ENCODE assay signal across 1 cellular context in genomic region chr1:222543817-222544216, GRCh38.
TF ChIP-seq lines count a peak whose summit lies in the region.

No MANE protein-coding gene starts in this region.

TF ChIP-seq in K562, 482 proteins besides CTCF, POLR2A, EP300 and RAD21 (continues in another document):
- TF ChIP-seq RCOR1 (IDR thresholded peaks at IDR 0.05; ENCODE audit: borderline replicate concordance in 1 of 2, low read depth in 2 of 2, low read length in 2 of 2) (0 out of 4 replicates have a peak, but pooled peaks of 1 of the 2 experiments have one; percentile 6), NBN (IDR thresholded peaks at IDR 0.05; ENCODE audit: low read depth) (no peak), HOMEZ (CRISPR knock-in tag; IDR thresholded peaks at IDR 0.05) (no peak), PBX2 (CRISPR knock-in tag; IDR thresholded peaks at IDR 0.05; ENCODE audit: low read depth) (peak; percentile 31; the same call in 1 of the 2 replicates), PBX2 (tag; conservative IDR thresholded peaks at IDR 0.05; ENCODE audit: low read depth) (0 out of 2 replicates have a peak, but pooled peaks have one; percentile 34), CBFA2T2 (conservative IDR thresholded peaks at IDR 0.05) (0 out of 2 replicates have a peak, but pooled peaks have one; percentile 3), ZNF140 (CRISPR knock-in tag; IDR thresholded peaks at IDR 0.05) (no peak), NFRKB (IDR thresholded peaks at IDR 0.05; ENCODE audit: low read depth) (no peak), TGIF2 (CRISPR knock-in tag; IDR thresholded peaks at IDR 0.05) (no peak), ARHGAP35 (IDR thresholded peaks at IDR 0.05; ENCODE audit: partially characterized antibody) (no peak), STAT5A (IDR thresholded peaks at IDR 0.05; ENCODE audit: borderline replicate concordance, low read length) (no peak), CBFA2T3 (IDR thresholded peaks at IDR 0.05) (peak; percentile 25; the same call in 1 of the 2 replicates), GTF3C2 (IDR thresholded peaks at IDR 0.05; ENCODE audit: borderline replicate concordance, extremely low read depth, insufficient read length) (no peak), RBM14 (IDR thresholded peaks at IDR 0.05; ENCODE audit: borderline replicate concordance, insufficient read depth, low read depth, low read length) (no peak), HMBOX1 (IDR thresholded peaks at IDR 0.05) (no peak), PKNOX1 (IDR thresholded peaks at IDR 0.05) (peak; percentile 88), MTF1 (CRISPR knock-in tag; IDR thresholded peaks at IDR 0.05; ENCODE audit: borderline replicate concordance) (no peak), MEIS2 (IDR thresholded peaks at IDR 0.05; ENCODE audit: partially characterized antibody) (no peak), ZNF511 (CRISPR knock-in tag; IDR thresholded peaks at IDR 0.05) (no peak), TAL1 (IDR thresholded peaks at IDR 0.05) (0 out of 2 replicates have a peak, but pooled peaks have one; percentile 33), ZNF589 (CRISPR knock-in tag; IDR thresholded peaks at IDR 0.05; ENCODE audit: low read depth) (no peak), SIX5 (IDR thresholded peaks at IDR 0.05; ENCODE audit: borderline replicate concordance in 1 of 2, insufficient read depth in 1 of 2, low read depth in 1 of 2, low read length in 2 of 2) (no peak), FOXJ2 (tag; IDR thresholded peaks at IDR 0.05) (no peak), ARID3B (CRISPR knock-in tag; IDR thresholded peaks at IDR 0.05; ENCODE audit: borderline replicate concordance) (no peak), TEAD4 (IDR thresholded peaks at IDR 0.05; ENCODE audit: low read length) (peak; percentile 19; the same call in 1 of the 2 replicates), TEAD4 (CRISPR knock-in tag; IDR thresholded peaks at IDR 0.05; ENCODE audit: borderline replicate concordance) (no peak), ZNF239 (CRISPR knock-in tag; IDR thresholded peaks at IDR 0.05) (no peak)
- TF ChIP-seq, protein P1, sequence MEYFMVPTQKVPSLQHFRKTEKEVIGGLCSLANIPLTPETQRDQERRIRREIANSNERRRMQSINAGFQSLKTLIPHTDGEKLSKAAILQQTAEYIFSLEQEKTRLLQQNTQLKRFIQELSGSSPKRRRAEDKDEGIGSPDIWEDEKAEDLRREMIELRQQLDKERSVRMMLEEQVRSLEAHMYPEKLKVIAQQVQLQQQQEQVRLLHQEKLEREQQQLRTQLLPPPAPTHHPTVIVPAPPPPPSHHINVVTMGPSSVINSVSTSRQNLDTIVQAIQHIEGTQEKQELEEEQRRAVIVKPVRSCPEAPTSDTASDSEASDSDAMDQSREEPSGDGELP (CRISPR knock-in tag; IDR thresholded peaks at IDR 0.05; ENCODE audit: borderline replicate concordance): 0 out of 2 replicates have a peak, but pooled peaks have one; percentile 15
- TF ChIP-seq, protein P2, sequence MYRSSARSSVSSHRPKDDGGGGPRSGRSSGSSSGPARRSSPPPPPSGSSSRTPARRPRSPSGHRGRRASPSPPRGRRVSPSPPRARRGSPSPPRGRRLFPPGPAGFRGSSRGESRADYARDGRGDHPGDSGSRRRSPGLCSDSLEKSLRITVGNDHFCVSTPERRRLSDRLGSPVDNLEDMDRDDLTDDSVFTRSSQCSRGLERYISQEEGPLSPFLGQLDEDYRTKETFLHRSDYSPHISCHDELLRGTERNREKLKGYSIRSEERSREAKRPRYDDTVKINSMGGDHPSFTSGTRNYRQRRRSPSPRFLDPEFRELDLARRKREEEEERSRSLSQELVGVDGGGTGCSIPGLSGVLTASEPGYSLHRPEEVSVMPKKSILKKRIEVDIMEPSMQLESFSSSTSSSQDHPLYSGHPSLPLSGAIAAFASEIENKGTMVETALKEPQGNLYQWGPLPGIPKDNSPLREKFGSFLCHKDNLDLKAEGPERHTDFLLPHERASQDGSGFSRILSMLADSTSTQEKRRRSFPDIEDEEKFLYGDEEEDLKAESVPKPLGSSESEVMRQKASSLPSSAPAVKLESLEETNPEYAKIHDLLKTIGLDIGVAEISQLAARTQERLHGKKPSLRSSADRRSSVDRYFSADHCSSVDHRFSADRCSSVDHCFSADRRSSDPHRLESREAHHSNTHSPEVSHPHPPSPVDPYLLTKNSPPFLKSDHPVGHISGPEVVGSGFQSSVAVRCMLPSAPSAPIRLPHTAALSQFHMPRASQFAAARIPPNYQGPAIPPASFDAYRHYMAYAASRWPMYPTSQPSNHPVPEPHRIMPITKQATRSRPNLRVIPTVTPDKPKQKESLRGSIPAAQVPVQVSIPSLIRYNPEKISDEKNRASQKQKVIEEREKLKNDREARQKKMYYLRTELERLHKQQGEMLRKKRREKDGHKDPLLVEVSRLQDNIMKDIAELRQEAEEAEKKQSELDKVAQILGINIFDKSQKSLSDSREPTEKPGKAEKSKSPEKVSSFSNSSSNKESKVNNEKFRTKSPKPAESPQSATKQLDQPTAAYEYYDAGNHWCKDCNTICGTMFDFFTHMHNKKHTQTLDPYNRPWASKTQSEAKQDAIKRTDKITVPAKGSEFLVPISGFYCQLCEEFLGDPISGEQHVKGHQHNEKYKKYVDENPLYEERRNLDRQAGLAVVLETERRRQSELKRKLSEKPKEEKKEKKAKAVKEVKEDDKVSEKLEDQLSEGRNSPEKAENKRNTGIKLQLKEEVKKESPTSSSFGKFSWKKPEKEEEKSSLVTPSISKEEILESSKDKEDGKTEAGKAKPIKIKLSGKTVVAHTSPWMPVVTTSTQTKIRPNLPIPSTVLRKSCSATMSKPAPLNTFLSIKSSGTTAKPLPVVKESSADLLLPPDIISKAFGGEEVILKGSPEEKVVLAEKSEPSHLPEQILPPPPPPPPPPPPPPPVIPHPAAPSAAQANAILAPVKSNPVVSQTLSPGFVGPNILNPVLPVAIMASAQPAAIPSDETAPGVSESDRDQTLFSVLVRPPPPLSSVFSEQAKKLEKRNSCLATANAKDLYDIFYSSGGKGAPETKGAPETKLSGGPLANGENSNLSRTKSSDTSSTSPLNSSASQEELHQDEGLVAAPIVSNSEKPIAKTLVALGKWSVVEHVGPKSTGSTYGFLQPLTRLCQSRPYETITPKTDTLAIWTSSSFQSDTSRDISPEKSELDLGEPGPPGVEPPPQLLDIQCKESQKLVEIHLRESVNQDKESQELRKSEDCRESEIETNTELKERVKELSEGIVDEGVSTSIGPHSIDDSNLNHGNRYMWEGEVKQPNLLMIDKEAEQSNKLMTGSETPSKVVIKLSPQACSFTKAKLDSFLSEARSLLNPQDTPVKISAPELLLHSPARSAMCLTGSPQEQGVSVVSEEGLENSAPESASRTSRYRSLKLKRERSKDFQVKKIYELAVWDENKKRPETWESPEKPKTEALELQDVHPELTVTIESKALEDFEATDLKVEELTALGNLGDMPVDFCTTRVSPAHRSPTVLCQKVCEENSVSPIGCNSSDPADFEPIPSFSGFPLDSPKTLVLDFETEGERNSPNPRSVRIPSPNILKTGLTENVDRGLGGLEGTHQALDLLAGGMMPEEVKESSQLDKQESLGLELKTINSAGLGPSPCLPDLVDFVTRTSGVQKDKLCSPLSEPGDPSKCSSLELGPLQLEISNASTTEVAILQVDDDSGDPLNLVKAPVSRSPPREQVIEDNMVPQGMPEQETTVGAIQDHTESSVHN (IDR thresholded peaks at IDR 0.05; ENCODE audit: borderline replicate concordance in 1 of 2, low read depth in 1 of 2): no peak
- TF ChIP-seq, protein P3, sequence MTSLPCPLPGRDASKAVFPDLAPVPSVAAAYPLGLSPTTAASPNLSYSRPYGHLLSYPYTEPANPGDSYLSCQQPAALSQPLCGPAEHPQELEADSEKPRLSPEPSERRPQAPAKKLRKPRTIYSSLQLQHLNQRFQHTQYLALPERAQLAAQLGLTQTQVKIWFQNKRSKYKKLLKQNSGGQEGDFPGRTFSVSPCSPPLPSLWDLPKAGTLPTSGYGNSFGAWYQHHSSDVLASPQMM (CRISPR knock-in tag; IDR thresholded peaks at IDR 0.05): no peak
